In genomic region chr7:85890244-85890811, GRCh38 we compare ENCODE assay signal across 7 cellular contexts.
DNase-seq lines count a peak whose midpoint lies in the region; ATAC-seq, FAIRE-seq and TF ChIP-seq lines count a peak whose summit lies in the region.

No MANE protein-coding gene starts in this region.

- H3K4me1 Mint-ChIP-seq in activated naive CD4-positive, alpha-beta T cell treated with anti-CD3 and anti-CD28 coated beads for 36 hours (ENCODE audit: low read depth): no peaks in the 10 kb centered on the region

- H3K4me3 ChIP-seq in WERI-Rb-1 (ENCODE audit: low read depth, low read length) (no peak overlapping the region), kidney (ENCODE audit: low read length in 2 of 2) (no peak overlapping the region)

- H3K9me3 Mint-ChIP-seq in activated naive CD4-positive, alpha-beta T cell treated with anti-CD3 and anti-CD28 coated beads for 36 hours: no peaks in the 10 kb centered on the region
- H3K9me3 Mint-ChIP-seq in activated naive CD4-positive, alpha-beta T cell treated with anti-CD3 and anti-CD28 coated beads, Interleukin-2, amount 50 U/mL, for 72 hours: peaks cover 3 to 5% of the 10 kb centered on the region in 2 donors

- TF ChIP-seq CTCF in WERI-Rb-1 (IDR thresholded peaks at IDR 0.05; ENCODE audit: low read depth, low read length): 0 out of 2 replicates have a peak, but pooled peaks have one; percentile 10
- TF ChIP-seq CTCF in kidney (IDR thresholded peaks at IDR 0.05; ENCODE audit: borderline replicate concordance, extremely low read depth, insufficient read depth): peak; percentile 18

- ATAC-seq in GM18502 (IDR thresholded peaks at IDR 0.05; ENCODE audit: poor library complexity, unreplicated experiment) (peak; percentile 86), HG02759 (IDR thresholded peaks at IDR 0.05; ENCODE audit: unreplicated experiment) (peak; percentile 71)
- no peak for ATAC-seq in activated naive CD4-positive, alpha-beta T cell treated with anti-CD3 and anti-CD28 coated beads, Interleukin-2, amount 50 U/mL, for 72 hours

- intact Hi-C loops in kidney (cut with DNase I): no loop called here
- intact Hi-C loops in activated naive CD4-positive, alpha-beta T cell treated with anti-CD3 and anti-CD28 coated beads for 36 hours (cut with micrococcal nuclease): loop anchor here (1.0 to 10.0 kb wide), 3 partner anchors 579 to 1524 kb away; no protein-coding TSS in a partner anchor

- no peak overlapping the region for H3K27ac Mint-ChIP-seq in activated naive CD4-positive, alpha-beta T cell treated with anti-CD3 and anti-CD28 coated beads for 36 hours
- no peak overlapping the region for H3K27ac Mint-ChIP-seq in activated naive CD4-positive, alpha-beta T cell treated with anti-CD3 and anti-CD28 coated beads, Interleukin-2, amount 50 U/mL, for 72 hours

- H3K4me3 Mint-ChIP-seq in activated naive CD4-positive, alpha-beta T cell treated with anti-CD3 and anti-CD28 coated beads for 36 hours: no peak overlapping the region

- no peaks in the 10 kb centered on the region for H3K36me3 Mint-ChIP-seq in activated naive CD4-positive, alpha-beta T cell treated with anti-CD3 and anti-CD28 coated beads for 36 hours (ENCODE audit: low read depth)
- no peaks in the 10 kb centered on the region for H3K36me3 Mint-ChIP-seq in activated naive CD4-positive, alpha-beta T cell treated with anti-CD3 and anti-CD28 coated beads, Interleukin-2, amount 50 U/mL, for 72 hours

- CTCF ChIA-PET in activated naive CD4-positive, alpha-beta T cell treated with anti-CD3 and anti-CD28 coated beads for 36 hours (lab: Charles Lee): interaction anchor here (0.9 kb wide), 1 partner anchor 1015 kb away, joined by 5 read pairs; no protein-coding TSS in a partner anchor

- no peaks in the 10 kb centered on the region for H3K4me1 ChIP-seq in kidney (ENCODE audit: control insufficient read depth in 1 of 2, insufficient read depth in 1 of 2, low read depth in 1 of 2, low read length in 2 of 2)

- no peak overlapping the region for H3K27ac ChIP-seq in WERI-Rb-1
- H3K27ac ChIP-seq in kidney (ENCODE audit: low read depth in 2 of 2, low read length in 2 of 2): no peak overlapping the region

- DNase-seq in NCI-H1417 treated with DMSO at 0.1 percent for 48 hours (lab: John Stamatoyannopoulos, UW) (peak; percentile 20), WERI-Rb-1 (no peak), kidney (no peak)
- no peak for DNase-seq in activated naive CD4-positive, alpha-beta T cell treated with anti-CD3 and anti-CD28 coated beads for 36 hours
- no peak for DNase-seq in activated naive CD4-positive, alpha-beta T cell treated with anti-CD3 and anti-CD28 coated beads, Interleukin-2, amount 50 U/mL, for 72 hours (ENCODE audit: low spot score in 2 of 2)

- H3K9me3 ChIP-seq in WERI-Rb-1 (ENCODE audit: severe bottlenecking) (no peaks in the 10 kb centered on the region), kidney (ENCODE audit: control insufficient read depth in 1 of 2, low read length in 2 of 2) (no peaks in the 10 kb centered on the region)

- no peaks in the 10 kb centered on the region for H3K27me3 ChIP-seq in WERI-Rb-1 (ENCODE audit: insufficient read depth, low read depth, severe bottlenecking)

- H3K9ac ChIP-seq in kidney (ENCODE audit: low read length in 2 of 2): no peak overlapping the region

- FAIRE-seq in kidney (lab: Jason Lieb, UNC): peak; percentile 82

- H3K27me3 Mint-ChIP-seq in activated naive CD4-positive, alpha-beta T cell treated with anti-CD3 and anti-CD28 coated beads for 36 hours (ENCODE audit: low read depth): no peaks in the 10 kb centered on the region

- no peaks in the 10 kb centered on the region for H3K36me3 ChIP-seq in WERI-Rb-1
- no peaks in the 10 kb centered on the region for H3K36me3 ChIP-seq in kidney (ENCODE audit: control insufficient read depth in 1 of 2, insufficient read depth in 2 of 2, low read length in 2 of 2)

Comparison
In these comparisons a context has a peak if more than half of its experiments do, and no peak if none do; other contexts are left out.
1. ATAC-seq: peak in GM18502 (single experiment) and HG02759 (single experiment); none in activated naive CD4-positive, alpha-beta T cell treated with anti-CD3 and anti-CD28 coated beads, Interleukin-2, amount 50 U/mL, for 72 hours (0 of 2).